16 cellular contexts compared by ENCODE assay signal in the genomic region with DNA sequence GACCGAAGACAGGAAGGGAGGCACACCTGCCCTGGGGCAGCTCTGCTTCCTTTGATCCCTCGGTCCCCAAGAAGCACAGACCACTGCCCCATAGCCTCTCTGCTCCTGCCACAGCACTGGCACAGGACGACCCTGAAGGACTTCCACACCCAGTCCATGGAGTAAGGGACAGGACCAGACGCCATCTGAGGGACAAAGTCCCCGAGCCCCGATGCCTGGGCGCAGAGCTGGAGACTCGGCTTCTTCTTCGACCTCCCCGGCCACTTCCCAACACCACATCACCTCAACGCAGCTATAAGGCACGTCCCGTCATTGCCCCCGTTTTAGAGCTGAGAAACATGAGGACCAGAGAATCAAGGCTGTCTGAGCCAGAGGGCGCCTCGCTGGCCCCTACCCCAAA.
"Had no signal": no experiment of that assay in that cellular context is flagged by ENCODE, and none has a peak within 500 bp of the region (broad histone marks: within the 10 kb centered on the region; RNA-seq: fewer than 3 reads in every experiment).

No MANE protein-coding gene starts in this region.

- H3K36me3 ChIP-seq: ascending aorta, left lung, upper lobe of left lung had no signal

- H3K27ac ChIP-seq: ascending aorta, coronary artery, left lung, psoas muscle, skin epidermis, testis, upper lobe of left lung had no signal

- DNase-seq: activated CD4-positive, alpha-beta memory T cell treated with anti-CD3 and anti-CD28 coated beads, Interleukin-2, amount 10 ng/mL, durations not matched to agents 7 days and 5 days; activated CD4-positive, alpha-beta T cell treated with anti-CD3 and anti-CD28 coated beads for 48 hours; activated CD8-positive, alpha-beta memory T cell treated with anti-CD3 and anti-CD28 coated beads, Interleukin-2, amount 10 ng/mL, durations not matched to agents 7 days and 5 days; activated T-cell treated with anti-CD3 and anti-CD28 coated beads, Interleukin-2, amount 50 U/mL, for 1 hour; left lung; psoas muscle; right cardiac atrium; SW 1271; testis; upper lobe of left lung had no signal

- H3K4me3 ChIP-seq: ascending aorta, coronary artery, left lung, psoas muscle, skin epidermis, testis, upper lobe of left lung had no signal

- H3K4me3 Mint-ChIP-seq: activated CD4-positive, alpha-beta memory T cell treated with anti-CD3 and anti-CD28 coated beads, Interleukin-2, amount 10 ng/mL, durations not matched to agents 7 days and 5 days; activated CD8-positive, alpha-beta memory T cell treated with anti-CD3 and anti-CD28 coated beads, Interleukin-2, amount 10 ng/mL, durations not matched to agents 7 days and 5 days; activated naive CD4-positive, alpha-beta T cell treated with anti-CD3 and anti-CD28 coated beads, Interleukin-2, amount 50 U/mL, for 24 hours; WTC11 had no signal

- ATAC-seq: activated CD8-positive, alpha-beta memory T cell treated with anti-CD3 and anti-CD28 coated beads, Interleukin-2, amount 10 ng/mL, durations not matched to agents 7 days and 5 days; left lung; psoas muscle; right cardiac atrium; WTC11 had no signal

- H3K27ac Mint-ChIP-seq: activated CD4-positive, alpha-beta memory T cell treated with anti-CD3 and anti-CD28 coated beads, Interleukin-2, amount 10 ng/mL, durations not matched to agents 7 days and 5 days; activated CD8-positive, alpha-beta memory T cell treated with anti-CD3 and anti-CD28 coated beads, Interleukin-2, amount 10 ng/mL, durations not matched to agents 7 days and 5 days; activated naive CD4-positive, alpha-beta T cell treated with anti-CD3 and anti-CD28 coated beads, Interleukin-2, amount 50 U/mL, for 24 hours; activated T-helper 2 cell treated with anti-CD3 and anti-CD28 coated beads, Interferon-gamma antibody, Interleukin-2, Interleukin-4, amounts not matched to agents 10 μg/mL and 5 μg/mL and 100 μg/mL, durations not matched to agents 14 hours and 24 hours and 36 hours; WTC11 had no signal

- H3K4me1 ChIP-seq: ascending aorta, left lung, psoas muscle, testis had no signal

- H3K27me3 ChIP-seq: ascending aorta, testis, upper lobe of left lung had no signal

- H3K9me3 ChIP-seq: ascending aorta, psoas muscle, testis had no signal

- H3K27me3 Mint-ChIP-seq: activated CD4-positive, alpha-beta memory T cell treated with anti-CD3 and anti-CD28 coated beads, Interleukin-2, amount 10 ng/mL, durations not matched to agents 7 days and 5 days; activated CD8-positive, alpha-beta memory T cell treated with anti-CD3 and anti-CD28 coated beads, Interleukin-2, amount 10 ng/mL, durations not matched to agents 7 days and 5 days had no signal

- H3K36me3 Mint-ChIP-seq: activated CD8-positive, alpha-beta memory T cell treated with anti-CD3 and anti-CD28 coated beads, Interleukin-2, amount 10 ng/mL, durations not matched to agents 7 days and 5 days had no signal
